Comparison of ENCODE assay signal across 24 cellular contexts in the genomic region with DNA sequence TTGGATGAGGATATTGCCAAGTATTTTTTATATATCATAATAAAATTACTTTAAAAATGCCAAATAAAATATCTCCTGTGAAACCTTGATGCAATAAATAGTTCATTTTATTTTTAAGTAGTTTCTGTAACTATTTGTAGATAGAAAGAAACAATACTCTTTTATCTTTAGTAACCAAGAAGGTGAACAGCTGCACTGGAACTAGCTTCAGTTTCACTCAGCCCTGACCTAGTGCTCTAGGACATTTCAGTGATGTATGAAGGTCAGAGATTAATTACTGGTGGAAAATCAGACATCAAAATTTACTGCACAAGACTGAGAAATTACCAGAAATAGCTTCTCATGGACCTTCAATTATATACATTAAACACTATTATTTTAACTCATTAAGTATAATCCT.
A peak's percentile ranks its signal among the peaks of the same experiment; 100 is the strongest.
DNase-seq lines count a peak whose midpoint lies in the region; ATAC-seq and TF ChIP-seq lines count a peak whose summit lies in the region.
"Had no signal": no experiment of that assay in that cellular context is flagged by ENCODE, and none has a peak within 500 bp of the region (broad histone marks: within the 10 kb centered on the region; RNA-seq: fewer than 3 reads in every experiment).

No MANE protein-coding gene starts in this region.

- DNase-seq in myocyte (ENCODE audit: low read depth) (peak; percentile 32), left ventricle myocardium superior (no peak), natural killer cell (no peak), NCI-H1105 (lab: John Stamatoyannopoulos, UW) (no peak), uterus (no peak)
- DNase-seq: activated CD4-positive, alpha-beta memory T cell treated with anti-CD3 and anti-CD28 coated beads, Interleukin-2, amount 10 ng/mL, durations not matched to agents 7 days and 5 days; activated T-cell treated with anti-CD3 and anti-CD28 coated beads, Interleukin-2, amount 50 U/mL, for 48 hours; BE2C; body of pancreas; foreskin melanocyte; IMR-90; NCI-H69; OCI-M1; right cardiac atrium; SIG-M5; stimulated activated naive CD8-positive, alpha-beta T cell treated with anti-CD3 and anti-CD28 coated beads, Interleukin-15, amount 100 ng/mL, for 72 hours; upper lobe of left lung had no signal

- H3K36me3 Mint-ChIP-seq in natural killer cell = no peaks in the 10 kb centered on the region
- H3K36me3 Mint-ChIP-seq: activated naive CD8-positive, alpha-beta T cell had no signal

- ATAC-seq in GM19025 (IDR thresholded peaks at IDR 0.05; ENCODE audit: low read depth, unreplicated experiment) = peak; percentile 83
- ATAC-seq in GM21576 (IDR thresholded peaks at IDR 0.05; ENCODE audit: unreplicated experiment) = peak; percentile 88
- ATAC-seq in HG03066 (IDR thresholded peaks at IDR 0.05; ENCODE audit: low read depth, unreplicated experiment) = peak; percentile 96
- no peak for ATAC-seq in left ventricle myocardium superior
- ATAC-seq in natural killer cell = no peak
- ATAC-seq: body of pancreas; left lobe of liver; right cardiac atrium; stimulated activated naive CD8-positive, alpha-beta T cell treated with anti-CD3 and anti-CD28 coated beads, Interleukin-15, amount 100 ng/mL, for 72 hours had no signal

- H3K4me1 ChIP-seq in uterus = no peaks in the 10 kb centered on the region
- H3K4me1 ChIP-seq: BE2C, body of pancreas, upper lobe of left lung had no signal

- TF ChIP-seq CTCF in natural killer cell (IDR thresholded peaks at IDR 0.05) (no peak), uterus (IDR thresholded peaks at IDR 0.05) (no peak)

- H3K27ac Mint-ChIP-seq in natural killer cell = no peak overlapping the region
- H3K27ac Mint-ChIP-seq: activated CD4-positive, alpha-beta memory T cell treated with anti-CD3 and anti-CD28 coated beads, Interleukin-2, amount 10 ng/mL, durations not matched to agents 7 days and 5 days; activated naive CD8-positive, alpha-beta T cell; stimulated activated naive CD8-positive, alpha-beta T cell treated with anti-CD3 and anti-CD28 coated beads, Interleukin-15, amount 100 ng/mL, for 72 hours; T-helper 1 cell treated with Interleukin-12 subunit alpha and Interleukin-12 subunit beta and Interleukin-4 antibody, amounts not matched to agents 30 μg/mL and 1 μg/mL, for 36 hours had no signal

- intact Hi-C loops in left ventricle myocardium superior (cut with micrococcal nuclease) = no loop called here
- intact Hi-C loops in natural killer cell (cut with micrococcal nuclease) = no loop called here
- intact Hi-C loops in uterus (cut with DNase I; ENCODE audit: low total_unique reads) = no loop called here

- no peaks in the 10 kb centered on the region for H3K36me3 ChIP-seq in uterus
- H3K36me3 ChIP-seq: BE2C, upper lobe of left lung had no signal

- H3K27me3 Mint-ChIP-seq in natural killer cell (ENCODE audit: low read depth in 2 of 2) = no peaks in the 10 kb centered on the region
- H3K27me3 Mint-ChIP-seq: activated CD4-positive, alpha-beta memory T cell treated with anti-CD3 and anti-CD28 coated beads, Interleukin-2, amount 10 ng/mL, durations not matched to agents 7 days and 5 days; activated naive CD8-positive, alpha-beta T cell; stimulated activated naive CD8-positive, alpha-beta T cell treated with anti-CD3 and anti-CD28 coated beads, Interleukin-15, amount 100 ng/mL, for 72 hours had no signal

- H3K4me3 Mint-ChIP-seq in natural killer cell = no peak overlapping the region
- H3K4me3 Mint-ChIP-seq: activated CD4-positive, alpha-beta memory T cell treated with anti-CD3 and anti-CD28 coated beads, Interleukin-2, amount 10 ng/mL, durations not matched to agents 7 days and 5 days; activated naive CD8-positive, alpha-beta T cell; stimulated activated naive CD8-positive, alpha-beta T cell treated with anti-CD3 and anti-CD28 coated beads, Interleukin-15, amount 100 ng/mL, for 72 hours; T-helper 1 cell treated with Interleukin-12 subunit alpha and Interleukin-12 subunit beta and Interleukin-4 antibody, amounts not matched to agents 30 μg/mL and 1 μg/mL, for 36 hours had no signal

- no peaks in the 10 kb centered on the region for H3K9me3 ChIP-seq in uterus
- H3K9me3 ChIP-seq: BE2C had no signal

- H3K27me3 ChIP-seq in uterus = no peaks in the 10 kb centered on the region
- H3K27me3 ChIP-seq: BE2C, body of pancreas, upper lobe of left lung had no signal

- H3K9me3 Mint-ChIP-seq in natural killer cell = peaks cover 11 to 22% of the 10 kb centered on the region in 2 donors

- TF ChIP-seq POLR2A in uterus (IDR thresholded peaks at IDR 0.05) = no peak

- H3K4me1 Mint-ChIP-seq in natural killer cell = no peaks in the 10 kb centered on the region
- H3K4me1 Mint-ChIP-seq: activated CD4-positive, alpha-beta memory T cell treated with anti-CD3 and anti-CD28 coated beads, Interleukin-2, amount 10 ng/mL, durations not matched to agents 7 days and 5 days; stimulated activated naive CD8-positive, alpha-beta T cell treated with anti-CD3 and anti-CD28 coated beads, Interleukin-15, amount 100 ng/mL, for 72 hours had no signal

- no peak overlapping the region for H3K27ac ChIP-seq in uterus
- H3K27ac ChIP-seq: body of pancreas, coronary artery, upper lobe of left lung had no signal

- no peak overlapping the region for H3K4me3 ChIP-seq in uterus
- H3K4me3 ChIP-seq: body of pancreas, coronary artery, upper lobe of left lung had no signal

Comparison
In these comparisons a context has a peak if more than half of its experiments do, and no peak if none do; other contexts are left out.
1. ATAC-seq: peak in GM19025 (single experiment), GM21576 (single experiment) and HG03066 (single experiment); none in left ventricle myocardium superior (single experiment) and natural killer cell (0 of 3).